18 cellular contexts compared by ENCODE assay signal in the genomic region with DNA sequence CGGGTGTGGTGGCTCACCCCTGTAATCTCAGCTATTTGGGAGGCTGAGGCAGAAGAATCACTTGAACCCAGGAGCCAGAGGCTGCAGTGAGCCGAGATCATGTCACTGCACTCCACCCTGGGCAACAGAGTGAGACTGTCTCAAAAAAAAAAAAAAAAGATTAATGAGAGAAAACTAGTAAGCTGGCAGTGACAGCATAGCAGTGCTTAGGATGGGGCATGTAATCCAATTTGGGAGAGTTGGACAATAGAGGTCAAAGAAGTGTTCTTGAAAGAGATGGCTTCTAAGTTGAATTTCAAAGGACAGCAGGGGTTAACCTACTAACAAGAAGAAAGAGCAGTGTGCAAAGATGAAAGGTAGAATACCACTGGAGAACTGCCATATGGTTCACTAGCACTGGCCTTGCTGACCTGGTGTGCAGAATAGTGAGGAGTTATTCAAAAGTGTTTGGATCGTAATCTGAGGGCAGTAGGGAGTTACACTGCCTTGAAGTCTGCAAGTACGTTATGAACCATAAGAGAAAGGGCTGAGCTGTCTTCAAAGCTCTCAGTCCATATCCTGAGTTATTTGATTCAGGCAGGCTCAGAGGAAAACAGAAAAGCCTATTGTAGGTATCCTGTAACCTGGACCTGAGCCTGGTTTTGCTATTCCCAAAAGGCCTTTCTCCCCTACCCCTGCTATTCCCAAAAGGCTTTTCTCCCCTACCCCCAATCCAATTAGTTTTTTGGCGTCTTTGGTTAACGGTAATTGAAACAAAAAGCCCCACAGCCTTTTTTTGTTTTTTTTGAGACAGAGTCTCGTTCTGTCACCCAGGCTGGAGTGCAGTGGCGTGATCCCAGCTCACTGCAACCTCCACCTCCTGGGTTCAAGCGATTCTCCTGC. TPM values are rescaled to one million over a fixed set of nuclear protein-coding genes. Genes with fewer than 3 reads are reported as not detected.
DNase-seq lines count a peak whose midpoint lies in the region; ATAC-seq and TF ChIP-seq lines count a peak whose summit lies in the region.
"Had no signal": no experiment of that assay in that cellular context is flagged by ENCODE, and none has a peak within 500 bp of the region (broad histone marks: within the 10 kb centered on the region; RNA-seq: fewer than 3 reads in every experiment).

No MANE protein-coding gene starts in this region.

- no peak overlapping the region for H3K27ac Mint-ChIP-seq in CD4-positive, alpha-beta T cell
- H3K27ac Mint-ChIP-seq: T-cell had no signal

- peaks cover 37% of the 10 kb centered on the region for H3F3A ChIP-seq in PC-9 (ENCODE audit: insufficient read depth, low read depth)

- POLR2A ChIA-PET in CD4-positive, alpha-beta T cell (lab: Charles Lee), result no interaction called here
- POLR2A ChIA-PET in PC-9 (lab: Charles Lee; ENCODE audit: unreplicated experiment), result no interaction called here

- H3K27me3 ChIP-seq in CD4-positive, alpha-beta T cell (ENCODE audit: control insufficient read depth, insufficient read depth, low read length), result no peaks in the 10 kb centered on the region
- H3K27me3 ChIP-seq in PC-9 (ENCODE audit: insufficient read depth, low read depth) (no peaks in the 10 kb centered on the region), psoas muscle (ENCODE audit: insufficient read depth in 3 of 3, low read length in 2 of 3) (no peaks in the 10 kb centered on the region)
- H3K27me3 ChIP-seq: upper lobe of left lung had no signal

- H3K4me1 Mint-ChIP-seq in CD4-positive, alpha-beta T cell (ENCODE audit: low read depth), result peaks cover 26% of the 10 kb centered on the region

- H3K9me3 ChIP-seq in CD4-positive, alpha-beta T cell (ENCODE audit: control insufficient read depth, low read length), result no peaks in the 10 kb centered on the region
- H3K9me3 ChIP-seq in PC-9 (ENCODE audit: insufficient read depth, low read depth) (no peaks in the 10 kb centered on the region), psoas muscle (no peaks in the 10 kb centered on the region)
- H3K9me3 ChIP-seq: upper lobe of left lung had no signal

- H3K4me2 ChIP-seq in PC-9, result peak overlapping the region; percentile 79

- H3K27ac ChIP-seq in CD4-positive, alpha-beta T cell (ENCODE audit: low read depth, low read length), result no peak overlapping the region
- H3K27ac ChIP-seq in PC-9 (no peak overlapping the region), psoas muscle (no peak overlapping the region)
- H3K27ac ChIP-seq: 22Rv1, upper lobe of left lung had no signal

- H2AFZ ChIP-seq in PC-9, result no peak overlapping the region

- H3K9me3 Mint-ChIP-seq in CD4-positive, alpha-beta T cell, result no peaks in the 10 kb centered on the region
- H3K9me3 Mint-ChIP-seq: naive thymus-derived CD8-positive, alpha-beta T cell; T-cell had no signal

- H3K4me3 ChIP-seq in PC-9, result no peak overlapping the region
- no peak overlapping the region for H3K4me3 ChIP-seq in psoas muscle
- H3K4me3 ChIP-seq: upper lobe of left lung had no signal

- intact Hi-C loops in CD4-positive, alpha-beta T cell (cut with DNase I, micrococcal nuclease), result loop anchor here (5.0 to 10.0 kb wide), 3 partner anchors 45 to 1727 kb away; a partner anchor contains a TSS
- intact Hi-C loops in PC-9 (cut with micrococcal nuclease; ENCODE audit: unreplicated experiment) (loop anchor here (10.0 kb wide), 1 partner anchor 153 kb away; no protein-coding TSS in a partner anchor), psoas muscle (cut with DNase I) (loop anchor here (5.0 to 10.0 kb wide), 2 partner anchors 45 to 183 kb away; a partner anchor contains a TSS)

- TF ChIP-seq CTCF in CD4-positive, alpha-beta T cell (IDR thresholded peaks at IDR 0.05), result no peak
- TF ChIP-seq CTCF in PC-9 (conservative IDR thresholded peaks at IDR 0.05), result no peak
- TF ChIP-seq CTCF in psoas muscle (IDR thresholded peaks at IDR 0.05), result no peak

- CTCF ChIA-PET in CD4-positive, alpha-beta T cell (lab: Charles Lee), result no interaction called here
- CTCF ChIA-PET in PC-9 (lab: Charles Lee), result interaction anchor here (0.6 kb wide), 1 partner anchor 456 kb away, joined by 4 read pairs; no protein-coding TSS in a partner anchor

- H3K27me3 Mint-ChIP-seq in CD4-positive, alpha-beta T cell, result no peaks in the 10 kb centered on the region
- H3K27me3 Mint-ChIP-seq: naive thymus-derived CD8-positive, alpha-beta T cell; T-cell had no signal

- H3K4me1 ChIP-seq in PC-9 (replicated peaks; ENCODE audit: insufficient read depth), result peaks cover 25% of the 10 kb centered on the region
- H3K4me1 ChIP-seq in psoas muscle, result peaks cover 8% of the 10 kb centered on the region

- H3K36me3 Mint-ChIP-seq in CD4-positive, alpha-beta T cell (ENCODE audit: low read depth), result peaks cover 34% of the 10 kb centered on the region

- H3K36me3 ChIP-seq in PC-9 (ENCODE audit: low read depth) (peaks cover 38% of the 10 kb centered on the region), psoas muscle (ENCODE audit: insufficient read depth in 1 of 2, low read depth in 1 of 2) (peaks cover 4 to 29% of the 10 kb centered on the region in 2 donors)

- peaks cover 74% of the 10 kb centered on the region for H3K79me2 ChIP-seq in PC-9 (ENCODE audit: low read depth)

- DNase-seq in DMS 273 (lab: John Stamatoyannopoulos, UW; ENCODE audit: unreplicated experiment) (peak; percentile 17), DMS 273 treated with DMSO at 0.1 percent for 48 hours (lab: John Stamatoyannopoulos, UW) (no peak), PC-9 (no peak), erythroblast (lab: John Stamatoyannopoulos, UW) (peak; percentile 12 to 16), GM03348 (ENCODE audit: low spot score) (no peak), psoas muscle (no peak)
- no peak for DNase-seq in CD4-positive, alpha-beta T cell
- DNase-seq: activated effector memory CD4-positive, alpha-beta T cell treated with Interleukin-2 at 50 U/mL for 16 hours; effector CD4-positive, alpha-beta T cell; GF-D8; naive thymus-derived CD8-positive, alpha-beta T cell; NCI-H1048; stimulated activated CD8-positive, alpha-beta memory T cell treated with anti-CD3 and anti-CD28 coated beads, Interleukin-4, amount 100 ng/mL, for 48 hours; T-cell; upper lobe of left lung had no signal

- peak overlapping the region; percentile 44 for H3K4me3 Mint-ChIP-seq in CD4-positive, alpha-beta T cell

- BruUV-seq in PC-9 (replicated peaks; lab: Mats Ljungman, UMichigan), result no TSS peak

- peaks cover 45% of the 10 kb centered on the region for H4K20me1 ChIP-seq in PC-9 (ENCODE audit: insufficient read depth)

- H3K9me2 ChIP-seq in PC-9 (ENCODE audit: insufficient read depth), result no peaks in the 10 kb centered on the region

- WGBS in psoas muscle, 3 donors, result 82 to 86% (median 85%) methylated on average over 9 of the region's 9 CpGs

- TF ChIP-seq POLR2A in erythroblast (IDR thresholded peaks at IDR 0.05; ENCODE audit: low read length), result no peak

- ATAC-seq in CD4-positive, alpha-beta T cell (ENCODE audit: poor library complexity), result no peak
- ATAC-seq in HG02642 (IDR thresholded peaks at IDR 0.05; ENCODE audit: poor library complexity, unreplicated experiment), result no peak
- ATAC-seq in psoas muscle, result no peak
- ATAC-seq: naive thymus-derived CD8-positive, alpha-beta T cell; T-cell had no signal

RNA-seq across cellular contexts. Expression of a gene that starts 3.4 kb away (rescaled TPM):
- total RNA-seq in CD4-positive, alpha-beta T cell, result 10 to 100 TPM; 39.6 to 40.0 TPM
- total RNA-seq in PC-9 (2021) (95.6 and 122 TPM in 2 replicates), psoas muscle (10 to 100 TPM; 23.9 to 41.5 (median 31.7) TPM)
- 10 to 100 TPM; 17.1 to 48.7 (median 48.5) TPM for polyA plus RNA-seq in psoas muscle

RNA-seq across cellular contexts. Expression of a gene that starts 17.0 kb away (rescaled TPM):
- total RNA-seq in CD4-positive, alpha-beta T cell, result under 1 TPM; 0.08 to 0.17 TPM
- total RNA-seq in PC-9 (2021) (not detected in 2 replicates), psoas muscle (not detected)
- under 1 TPM in 1 of 3 donors, not detected in 2; 0.09 TPM for polyA plus RNA-seq in psoas muscle
- total RNA-seq: naive thymus-derived CD8-positive, alpha-beta T cell; OCI-LY7; upper lobe of left lung had no signal

RNA-seq across cellular contexts. Expression of a gene that starts 44.3 kb away (rescaled TPM):
- total RNA-seq in CD4-positive, alpha-beta T cell, result 1 to 10 TPM; 5.6 to 7.2 TPM
- total RNA-seq in PC-9 (2021) (18.0 and 26.2 TPM in 2 replicates), psoas muscle (10 to 100 TPM; 11.6 to 20.6 (median 19.7) TPM)
- polyA plus RNA-seq in psoas muscle, result 10 to 100 TPM; 17.0 to 39.8 (median 20.3) TPM

Comparison
In these comparisons a context has a peak if more than half of its experiments do, and no peak if none do; other contexts are left out.
1. DNase-seq: peak in DMS 273 (single experiment) and erythroblast (2 of 2); none in DMS 273 treated with DMSO at 0.1 percent for 48 hours (single experiment), CD4-positive, alpha-beta T cell (0 of 10), PC-9 (0 of 2), GM03348 (single experiment) and psoas muscle (0 of 2).